10 cellular contexts compared by ENCODE assay signal in genomic region chr1:54996869-54997710, GRCh38. TPM values are rescaled to one million over a fixed set of nuclear protein-coding genes. Genes with fewer than 3 reads are reported as not detected.
DNase-seq lines count a peak whose midpoint lies in the region; ATAC-seq and TF ChIP-seq lines count a peak whose summit lies in the region.
"Had no signal": no experiment of that assay in that cellular context is flagged by ENCODE, and none has a peak within 500 bp of the region (broad histone marks: within the 10 kb centered on the region; RNA-seq: fewer than 3 reads in every experiment).

No MANE protein-coding gene starts in this region.

- H3K4me3 ChIP-seq in left ventricle myocardium inferior (no peak overlapping the region), astrocyte of the cerebellum (ENCODE audit: low read depth, low read length) (peak overlapping the region; percentile 15)
- H3K4me3 ChIP-seq: heart left ventricle had no signal

- H3K9me3 ChIP-seq in left ventricle myocardium inferior (replicated peaks), result no peaks in the 10 kb centered on the region
- H3K9me3 ChIP-seq: heart left ventricle had no signal

- peaks cover 7% of the 10 kb centered on the region for H3K4me1 ChIP-seq in left ventricle myocardium inferior

- ATAC-seq in left ventricle myocardium superior (peak; percentile 34), HG02852 (IDR thresholded peaks at IDR 0.05; ENCODE audit: unreplicated experiment) (no peak)

- H3K27me3 ChIP-seq in left ventricle myocardium inferior (ENCODE audit: low read depth), result peaks cover 78% of the 10 kb centered on the region

- intact Hi-C loops in left ventricle myocardium superior (cut with micrococcal nuclease), result loop anchor here (2.0 kb wide), 1 partner anchor 52 kb away; no protein-coding TSS in a partner anchor
- intact Hi-C loops in left ventricle myocardium inferior (cut with micrococcal nuclease), result no loop called here

- no peak overlapping the region for H3K27ac ChIP-seq in left ventricle myocardium inferior (replicated peaks)
- H3K27ac ChIP-seq: heart left ventricle had no signal

- in situ Hi-C loops in astrocyte of the cerebellum (cut with HindIII; ENCODE audit: low sequenced_read_pairs), result no loop called here

- DNase-seq in left ventricle myocardium superior (no peak), left ventricle myocardium inferior (no peak), astrocyte of the cerebellum (ENCODE audit: low read depth) (no peak), islet precursor cell (peak; percentile 73), C1 segment of cervical spinal cord (lab: John Stamatoyannopoulos, UW) (no peak), DMS114 treated with DMSO at 0.1 percent for 48 hours (lab: John Stamatoyannopoulos, UW; ENCODE audit: unreplicated experiment) (no peak), NCI-H1436 treated with DMSO at 0.1 percent for 48 hours (lab: John Stamatoyannopoulos, UW) (no peak)

- H3K36me3 ChIP-seq in left ventricle myocardium inferior, result no peaks in the 10 kb centered on the region
- H3K36me3 ChIP-seq: heart left ventricle had no signal

- no peak for TF ChIP-seq CTCF in left ventricle myocardium inferior (IDR thresholded peaks at IDR 0.05; ENCODE audit: borderline replicate concordance)
- TF ChIP-seq CTCF in astrocyte of the cerebellum (IDR thresholded peaks at IDR 0.05; ENCODE audit: low read depth, low read length, missing control alignments), result no peak

RNA-seq across cellular contexts. Expression of gene BSND, which starts 1.6 kb away (rescaled TPM):
- total RNA-seq in left ventricle myocardium superior (not detected), left ventricle myocardium inferior (not detected)
- total RNA-seq: heart left ventricle, Right ventricle myocardium inferior had no signal

RNA-seq across cellular contexts. Expression of gene TMEM61, which starts 16.7 kb away (rescaled TPM):
- total RNA-seq in left ventricle myocardium superior, result 0.30 TPM
- not detected for total RNA-seq in left ventricle myocardium inferior
- total RNA-seq: Right ventricle myocardium inferior had no signal

RNA-seq across cellular contexts. Expression of gene PCSK9, which starts 42.3 kb away (rescaled TPM):
- total RNA-seq in left ventricle myocardium superior (not detected), left ventricle myocardium inferior (not detected)
- total RNA-seq: Right ventricle myocardium inferior had no signal
